Comparison of ENCODE assay signal across 1 cellular context in genomic region chr17:50631908-50632571, GRCh38.
TF ChIP-seq lines count a peak whose summit lies in the region.

No MANE protein-coding gene starts in this region.

TF ChIP-seq in HCT116, 20 proteins besides CTCF, POLR2A, EP300 and RAD21:
- TF ChIP-seq ZNF274 (IDR thresholded peaks at IDR 0.05; ENCODE audit: low read depth, low read length) (no peak), CBX3 (IDR thresholded peaks at IDR 0.05; ENCODE audit: low read depth) (no peak), ELF1 (IDR thresholded peaks at IDR 0.05; ENCODE audit: borderline replicate concordance, low read depth) (no peak), EGR1 (IDR thresholded peaks at IDR 0.05; ENCODE audit: low read depth) (no peak), EZH2 (IDR thresholded peaks at IDR 0.05) (no peak), REST (IDR thresholded peaks at IDR 0.05; ENCODE audit: low read depth) (no peak), ZFX (IDR thresholded peaks at IDR 0.05) (no peak), MAX (IDR thresholded peaks at IDR 0.05) (no peak), ZBTB33 (IDR thresholded peaks at IDR 0.05; ENCODE audit: extremely low read depth, insufficient replicate concordance, low read length) (no peak), YY1 (IDR thresholded peaks at IDR 0.05; ENCODE audit: extremely low read depth, insufficient replicate concordance, low read depth, low read length) (no peak), EZH2phosphoT487 (IDR thresholded peaks at IDR 0.05; ENCODE audit: borderline replicate concordance) (no peak), CEBPB (IDR thresholded peaks at IDR 0.05; ENCODE audit: low read depth) (no peak), SIN3A (IDR thresholded peaks at IDR 0.05; ENCODE audit: low read depth) (no peak)
